In genomic region chr19:1098177-1099051, GRCh38 we compare ENCODE assay signal across 1 cellular context.
TF ChIP-seq lines count a peak whose summit lies in the region.

No MANE protein-coding gene starts in this region.

TF ChIP-seq in H1, 55 proteins besides CTCF, POLR2A, EP300 and RAD21:
- TF ChIP-seq USF2 (IDR thresholded peaks at IDR 0.05; ENCODE audit: low read length): no peak
- TF ChIP-seq FOSL1 (IDR thresholded peaks at IDR 0.05; ENCODE audit: insufficient read depth, low read depth, low read length): no peak
- no peak for TF ChIP-seq TCF12 (IDR thresholded peaks at IDR 0.05; ENCODE audit: low read depth, low read length)
- TF ChIP-seq SAP30 (IDR thresholded peaks at IDR 0.05; ENCODE audit: insufficient read depth, insufficient replicate concordance, low read length): no peak
- TF ChIP-seq SP4 (IDR thresholded peaks at IDR 0.05; ENCODE audit: low read length): no peak
- TF ChIP-seq MAFK (IDR thresholded peaks at IDR 0.05; ENCODE audit: low read depth, low read length): no peak
- no peak for TF ChIP-seq ATF2 (IDR thresholded peaks at IDR 0.05; ENCODE audit: low read length)
